1 cellular context compared by ENCODE assay signal in genomic region chr6:142118926-142119325, GRCh38.
TF ChIP-seq lines count a peak whose summit lies in the region.

No MANE protein-coding gene starts in this region.

TF ChIP-seq in GM23338, 12 proteins besides CTCF, POLR2A, EP300 and RAD21 (continued from another document):
- TF ChIP-seq REST (IDR thresholded peaks at IDR 0.05; ENCODE audit: unreplicated experiment) (no peak), JUNB (IDR thresholded peaks at IDR 0.05; ENCODE audit: unreplicated experiment) (no peak), NANOG (IDR thresholded peaks at IDR 0.05; ENCODE audit: borderline replicate concordance) (no peak)
TF ChIP-seq in GM23338: peak in this region for 0.
